ENCODE assay signal across 1 cellular context in the genomic region with DNA sequence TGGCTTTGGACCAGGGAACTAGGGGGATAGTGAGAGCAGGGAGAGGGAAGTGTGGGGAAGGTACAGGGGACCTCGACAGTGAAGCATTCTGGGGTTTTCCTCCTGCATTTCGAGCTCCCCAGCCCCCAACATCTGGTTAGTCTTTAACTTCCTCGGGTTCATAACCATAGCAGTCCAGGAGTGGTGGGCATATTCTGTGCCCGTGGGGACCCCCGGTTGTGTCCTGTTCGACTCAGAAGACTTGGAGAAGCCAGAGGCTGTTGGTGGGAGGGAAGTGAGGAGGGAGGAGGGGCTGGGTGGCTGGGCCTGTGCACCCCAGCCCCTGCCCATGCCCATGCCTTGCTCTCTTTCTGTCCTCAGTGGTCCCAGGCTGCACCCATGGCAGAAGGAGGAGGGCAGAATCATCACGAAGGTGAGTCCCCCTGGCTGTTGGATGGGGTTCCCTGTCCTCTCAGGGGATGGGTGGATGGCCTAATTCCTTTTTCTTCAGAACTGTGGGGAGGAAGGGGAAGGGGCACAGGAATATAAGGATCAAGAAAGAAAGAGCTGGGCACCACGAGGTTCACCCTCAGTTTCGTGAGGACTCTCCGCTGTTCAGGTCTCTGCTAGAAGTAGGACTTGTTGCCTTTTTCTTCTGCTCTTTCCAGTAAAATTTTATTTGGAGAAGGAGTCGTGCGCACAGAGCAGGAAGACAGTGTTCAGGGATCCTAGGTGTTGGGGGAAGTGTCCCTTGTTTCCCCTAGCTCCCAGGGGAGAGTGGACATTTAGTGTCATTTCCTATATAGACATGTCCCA.
TF ChIP-seq lines count a peak whose summit lies in the region.

No MANE protein-coding gene starts in this region.

TF ChIP-seq in H1, 55 proteins besides CTCF, POLR2A, EP300 and RAD21:
- TF ChIP-seq ATF2 (IDR thresholded peaks at IDR 0.05; ENCODE audit: low read length) (no peak), POU5F1 (IDR thresholded peaks at IDR 0.05; ENCODE audit: low read depth, low read length) (no peak), CREB1 (IDR thresholded peaks at IDR 0.05) (no peak), GTF2F1 (IDR thresholded peaks at IDR 0.05; ENCODE audit: borderline replicate concordance, low read depth, low read length) (no peak), ASH2L (IDR thresholded peaks at IDR 0.05; ENCODE audit: low read length) (no peak), TAF1 (IDR thresholded peaks at IDR 0.05; ENCODE audit: low read depth, low read length) (no peak), TCF12 (IDR thresholded peaks at IDR 0.05; ENCODE audit: low read depth, low read length) (no peak), CEBPB (IDR thresholded peaks at IDR 0.05; ENCODE audit: low read depth, low read length) (no peak), BCL11A (IDR thresholded peaks at IDR 0.05; ENCODE audit: low read depth in 2 of 2, low read length in 2 of 2) (no peak), MAFK (IDR thresholded peaks at IDR 0.05; ENCODE audit: low read depth, low read length) (no peak)
